21 cellular contexts compared by ENCODE assay signal in genomic region chr12:3005736-3006135, GRCh38. TPM values are rescaled to one million over a fixed set of nuclear protein-coding genes. Genes with fewer than 3 reads are reported as not detected.
"Had no signal": no experiment of that assay in that cellular context is flagged by ENCODE, and none has a peak within 500 bp of the region (broad histone marks: within the 10 kb centered on the region; RNA-seq: fewer than 3 reads in every experiment).

No MANE protein-coding gene starts in this region.

- H3K27me3 Mint-ChIP-seq: activated naive CD4-positive, alpha-beta T cell treated with anti-CD3 and anti-CD28 coated beads, Interleukin-2, amount 50 U/mL, for 24 hours; brain; naive thymus-derived CD4-positive, alpha-beta T cell had no signal

- H3K4me3 Mint-ChIP-seq: activated naive CD4-positive, alpha-beta T cell treated with anti-CD3 and anti-CD28 coated beads, Interleukin-2, amount 50 U/mL, for 24 hours; activated T-cell treated with anti-CD3 and anti-CD28 coated beads, Interleukin-2, amount 50 U/mL, for 72 hours; brain; central memory CD8-positive, alpha-beta T cell; naive thymus-derived CD4-positive, alpha-beta T cell; T-helper 1 cell treated with Interleukin-12 subunit alpha and Interleukin-12 subunit beta and Interleukin-4 antibody, amounts not matched to agents 30 μg/mL and 1 μg/mL, for 36 hours had no signal

- H3K9me3 ChIP-seq: adrenal gland, gastroesophageal sphincter, heart right ventricle, pancreas, right lobe of liver, stomach had no signal

- H3K9me3 Mint-ChIP-seq: activated naive CD4-positive, alpha-beta T cell treated with anti-CD3 and anti-CD28 coated beads, Interleukin-2, amount 50 U/mL, for 24 hours; activated T-cell treated with anti-CD3 and anti-CD28 coated beads, Interleukin-2, amount 50 U/mL, for 72 hours; central memory CD8-positive, alpha-beta T cell; T-helper 1 cell treated with Interleukin-12 subunit alpha and Interleukin-12 subunit beta and Interleukin-4 antibody, amounts not matched to agents 30 μg/mL and 1 μg/mL, for 36 hours had no signal

- H3K36me3 ChIP-seq: adrenal gland, pancreas, right lobe of liver had no signal

- FAIRE-seq: endometrium, pancreas had no signal

- H3K36me3 Mint-ChIP-seq: activated naive CD4-positive, alpha-beta T cell treated with anti-CD3 and anti-CD28 coated beads, Interleukin-2, amount 50 U/mL, for 24 hours; naive thymus-derived CD4-positive, alpha-beta T cell had no signal

- H3K27ac Mint-ChIP-seq: activated naive CD4-positive, alpha-beta T cell treated with anti-CD3 and anti-CD28 coated beads, Interleukin-2, amount 50 U/mL, for 24 hours; activated T-cell treated with anti-CD3 and anti-CD28 coated beads, Interleukin-2, amount 50 U/mL, for 72 hours; naive thymus-derived CD4-positive, alpha-beta T cell; T-helper 1 cell treated with Interleukin-12 subunit alpha and Interleukin-12 subunit beta and Interleukin-4 antibody, amounts not matched to agents 30 μg/mL and 1 μg/mL, for 36 hours had no signal

- H3K4me1 ChIP-seq: adrenal gland, gastroesophageal sphincter, right lobe of liver had no signal

- ATAC-seq: activated T-cell treated with anti-CD3 and anti-CD28 coated beads, Interleukin-2, amount 50 U/mL, for 72 hours; esophagus mucosa; gastroesophageal sphincter; heart right ventricle; naive thymus-derived CD4-positive, alpha-beta T cell; pancreas; right lobe of liver had no signal

- H3K27ac ChIP-seq: adrenal gland, coronary artery, gastroesophageal sphincter, heart right ventricle, pancreas, right lobe of liver had no signal

- H3K4me2 ChIP-seq: smooth muscle cell had no signal

- DNase-seq: activated CD4-positive, alpha-beta T cell treated with anti-CD3 and anti-CD28 coated beads for 1 hour; activated effector memory CD4-positive, alpha-beta T cell treated with anti-CD3 and anti-CD28 coated beads, Interleukin-2, amount 50 U/mL, for 16 hours; activated T-cell treated with anti-CD3 and anti-CD28 coated beads, Interleukin-2, amount 50 U/mL, for 72 hours; adrenal gland; heart right ventricle; mesenchymal stem cell; naive thymus-derived CD4-positive, alpha-beta T cell; stimulated activated CD4-positive, alpha-beta T cell treated with anti-CD3 and anti-CD28 coated beads, Interleukin-4, amount 100 ng/mL, for 1 hour; stomach; WERI-Rb-1 had no signal

- H3K4me1 Mint-ChIP-seq: activated naive CD4-positive, alpha-beta T cell treated with anti-CD3 and anti-CD28 coated beads, Interleukin-2, amount 50 U/mL, for 24 hours; central memory CD8-positive, alpha-beta T cell had no signal

- H3K4me3 ChIP-seq: adrenal gland, coronary artery, gastroesophageal sphincter, heart right ventricle, pancreas, right lobe of liver, smooth muscle cell, stomach had no signal

- H3K27me3 ChIP-seq: adrenal gland, gastroesophageal sphincter, heart right ventricle, pancreas, right lobe of liver, stomach had no signal

RNA-seq across cellular contexts. Expression of gene TEAD4, which starts 46.5 kb away (rescaled TPM):
- polyA plus RNA-seq: naive thymus-derived CD4-positive, alpha-beta T cell had no signal
